8 cellular contexts compared by ENCODE assay signal in genomic region chr15:91021516-91022074, GRCh38. TPM values are rescaled to one million over a fixed set of nuclear protein-coding genes. Genes with fewer than 3 reads are reported as not detected.
DNase-seq lines count a peak whose midpoint lies in the region; ATAC-seq and TF ChIP-seq lines count a peak whose summit lies in the region.

No MANE protein-coding gene starts in this region.

- H3K9ac ChIP-seq in SK-N-MC (ENCODE audit: insufficient read length): peak overlapping the region; percentile 94

- no peak for TF ChIP-seq CTCF in C4-2B (conservative IDR thresholded peaks at IDR 0.05)
- TF ChIP-seq CTCF in fibroblast of pulmonary artery (IDR thresholded peaks at IDR 0.05; ENCODE audit: low read length, missing control alignments): no peak
- no peak for TF ChIP-seq CTCF in prostate gland (IDR thresholded peaks at IDR 0.05)

- no peak for ATAC-seq in HG02970 (IDR thresholded peaks at IDR 0.05; ENCODE audit: low FRiP score, unreplicated experiment)

- H3K9me3 ChIP-seq in SK-N-MC (ENCODE audit: low read depth, low read length) (no peaks in the 10 kb centered on the region), prostate gland (no peaks in the 10 kb centered on the region)

- no peak for TF ChIP-seq POLR2A in prostate gland (IDR thresholded peaks at IDR 0.05)

- H3K27me3 ChIP-seq in prostate gland (replicated peaks; ENCODE audit: insufficient read depth): no peaks in the 10 kb centered on the region

- H3K27ac ChIP-seq in C4-2B (peak overlapping the region; percentile 75), SK-N-MC (no peak overlapping the region), prostate gland (peak overlapping the region; percentile 55)

- WGBS in prostate gland: 7% methylated on average over 4 of the region's 4 CpGs

- DNase-seq in HCEC 1CT: peak; percentile 56
- no peak for DNase-seq in SK-N-MC (ENCODE audit: low read depth, low spot score)
- no peak for DNase-seq in fibroblast of pulmonary artery (ENCODE audit: low read depth)
- DNase-seq in prostate gland (ENCODE audit: low spot score): no peak
- DNase-seq in DMS114 treated with DMSO at 0.1 percent for 48 hours (lab: John Stamatoyannopoulos, UW; ENCODE audit: unreplicated experiment): no peak
- no peak for DNase-seq in 8988T

- intact Hi-C loops in prostate gland (cut with DNase I): loop anchor here (10.0 kb wide), 1 partner anchor 67 kb away; the partner anchor contains the start of gene RCCD1

- H3K4me3 ChIP-seq in SK-N-MC (peak overlapping the region; percentile 96), fibroblast of pulmonary artery (replicated peaks; ENCODE audit: low read depth, low read length) (peak overlapping the region; percentile 99), prostate gland (peak overlapping the region; percentile 75 to 94)

- H3K36me3 ChIP-seq in SK-N-MC (ENCODE audit: insufficient read depth, low read length): peaks cover 3% of the 10 kb centered on the region; the same call in 1 of the 2 replicates
- H3K36me3 ChIP-seq in prostate gland: no peaks in the 10 kb centered on the region

- H3K4me1 ChIP-seq in prostate gland (replicated peaks): peaks cover 9% of the 10 kb centered on the region

RNA-seq across cellular contexts. Expression of gene VPS33B, which starts 0.8 kb away (rescaled TPM):
- 10 to 100 TPM in 1 of 2 donors, 1 to 10 TPM in 1; 9.4 to 18.3 TPM for total RNA-seq in prostate gland

RNA-seq across cellular contexts. Expression of gene PRC1, which starts 27.3 kb away (rescaled TPM):
- total RNA-seq in prostate gland: 10 to 100 TPM; 13.5 to 37.0 TPM
